ENCODE assay signal across 1 cellular context in genomic region chr16:8864480-8864879, GRCh38.
TF ChIP-seq lines count a peak whose summit lies in the region.

No MANE protein-coding gene starts in this region.

TF ChIP-seq in H1, 55 proteins besides CTCF, POLR2A, EP300 and RAD21:
- TF ChIP-seq NANOG (IDR thresholded peaks at IDR 0.05; ENCODE audit: insufficient read depth, low read depth, low read length, poor library complexity, severe bottlenecking) (no peak), ZNF274 (IDR thresholded peaks at IDR 0.05; ENCODE audit: borderline replicate concordance, extremely low read depth, low read length) (no peak), KDM1A (IDR thresholded peaks at IDR 0.05; ENCODE audit: borderline replicate concordance, low read length) (no peak), JUND (IDR thresholded peaks at IDR 0.05; ENCODE audit: low read length) (no peak), JUN (IDR thresholded peaks at IDR 0.05; ENCODE audit: low read depth, low read length) (no peak), SAP30 (IDR thresholded peaks at IDR 0.05; ENCODE audit: insufficient read depth, insufficient replicate concordance, low read length) (no peak), SIX5 (IDR thresholded peaks at IDR 0.05; ENCODE audit: low read depth, low read length) (no peak), SRF (IDR thresholded peaks at IDR 0.05; ENCODE audit: low read depth, low read length) (no peak), SP1 (IDR thresholded peaks at IDR 0.05; ENCODE audit: low read depth, low read length) (no peak), RBBP5 (IDR thresholded peaks at IDR 0.05; ENCODE audit: borderline replicate concordance, low read depth, low read length) (no peak), RNF2 (IDR thresholded peaks at IDR 0.05; ENCODE audit: borderline replicate concordance, low read depth, low read length, missing control alignments, poor library complexity, severe bottlenecking) (no peak), CEBPB (IDR thresholded peaks at IDR 0.05; ENCODE audit: low read depth, low read length) (no peak), YY1 (IDR thresholded peaks at IDR 0.05; ENCODE audit: low read depth, low read length) (no peak)
- TF ChIP-seq, protein P1, sequence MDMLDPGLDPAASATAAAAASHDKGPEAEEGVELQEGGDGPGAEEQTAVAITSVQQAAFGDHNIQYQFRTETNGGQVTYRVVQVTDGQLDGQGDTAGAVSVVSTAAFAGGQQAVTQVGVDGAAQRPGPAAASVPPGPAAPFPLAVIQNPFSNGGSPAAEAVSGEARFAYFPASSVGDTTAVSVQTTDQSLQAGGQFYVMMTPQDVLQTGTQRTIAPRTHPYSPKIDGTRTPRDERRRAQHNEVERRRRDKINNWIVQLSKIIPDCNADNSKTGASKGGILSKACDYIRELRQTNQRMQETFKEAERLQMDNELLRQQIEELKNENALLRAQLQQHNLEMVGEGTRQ (IDR thresholded peaks at IDR 0.05; ENCODE audit: low read length) = no peak
TF ChIP-seq in H1: peak in this region for 0.
